19 cellular contexts compared by ENCODE assay signal in genomic region chr15:71678191-71678590, GRCh38.
DNase-seq lines count a peak whose midpoint lies in the region; ATAC-seq and TF ChIP-seq lines count a peak whose summit lies in the region.
"Had no signal": no experiment of that assay in that cellular context is flagged by ENCODE, and none has a peak within 500 bp of the region (broad histone marks: within the 10 kb centered on the region; RNA-seq: fewer than 3 reads in every experiment).

No MANE protein-coding gene starts in this region.

- no peak for TF ChIP-seq CTCF in GM10266 (IDR thresholded peaks at IDR 0.05; ENCODE audit: control insufficient read depth, insufficient read depth, low read depth, missing control alignments)

- no peak overlapping the region for H2AK5ac ChIP-seq in mesendoderm (ENCODE audit: low read length)

- H3K79me2 ChIP-seq in mesendoderm (ENCODE audit: control insufficient read depth, insufficient read depth, low read length), result no peaks in the 10 kb centered on the region

- H3K9me3 ChIP-seq in SJCRH30 (replicated peaks), result no peaks in the 10 kb centered on the region

- no peak overlapping the region for H3K56ac ChIP-seq in mesendoderm (ENCODE audit: low read length)

- H2BK5ac ChIP-seq in mesendoderm (ENCODE audit: low read length), result no peak overlapping the region

- no peak overlapping the region for H3K18ac ChIP-seq in mesendoderm (ENCODE audit: low read length)

- no peaks in the 10 kb centered on the region for H3K36me3 ChIP-seq in SJCRH30
- H3K36me3 ChIP-seq in mesendoderm (ENCODE audit: control insufficient read depth, insufficient read depth, low read length), result no peaks in the 10 kb centered on the region

- no peaks in the 10 kb centered on the region for H3K79me1 ChIP-seq in mesendoderm (ENCODE audit: low read length)

- no peak overlapping the region for H2BK15ac ChIP-seq in mesendoderm (replicated peaks; ENCODE audit: low read depth)

- DNase-seq in AG20443 (ENCODE audit: low spot score) (peak; percentile 16), GM10266 (ENCODE audit: extremely low spot score) (peak; percentile 11), SJCRH30 (peak in 1 of 2 experiments; percentile 63), mesendoderm (peak; percentile 27), NCI-H2029 (lab: John Stamatoyannopoulos, UW) (no peak), dermis blood vessel endothelial cell (no peak)
- DNase-seq: activated CD8-positive, alpha-beta T cell treated with anti-CD3 and anti-CD28 coated beads, Interleukin-2, amount 10 ng/mL, durations not matched to agents 7 days and 5 days; activated T-cell treated with anti-CD3 and anti-CD28 coated beads, Interleukin-2, amount 50 U/mL, for 48 hours; erythroblast; NCI-H1694 treated with DMSO at 0.1 percent for 48 hours; NCI-H510A; SHP77; stimulated activated naive CD4-positive, alpha-beta T cell treated with Interleukin-2 at 50 U/mL for 16 hours; T-helper 17 cell; trophoblast cell had no signal

- H3K9ac ChIP-seq in mesendoderm (ENCODE audit: low read length), result no peak overlapping the region

- H4K5ac ChIP-seq in mesendoderm (ENCODE audit: low read length), result no peak overlapping the region

- no CpG with 5 or more reads among the region's 2 CpGs for WGBS in mesendoderm (ENCODE audit: extremely low coverage, insufficient coverage, low lambda C conversion rate)

- no peak overlapping the region for H4K8ac ChIP-seq in mesendoderm (ENCODE audit: low read depth, low read length)

- ATAC-seq in GM19328 (IDR thresholded peaks at IDR 0.05; ENCODE audit: unreplicated experiment), result no peak
- ATAC-seq in GM21576 (IDR thresholded peaks at IDR 0.05; ENCODE audit: unreplicated experiment), result no peak
- ATAC-seq: activated CD8-positive, alpha-beta T cell treated with anti-CD3 and anti-CD28 coated beads, Interleukin-2, amount 10 ng/mL, durations not matched to agents 7 days and 5 days; activated naive CD4-positive, alpha-beta T cell treated with anti-CD3 and anti-CD28 coated beads, Interleukin-2, amount 50 U/mL, for 72 hours; T-helper 17 cell had no signal

- peak overlapping the region; percentile 86 for H3K27ac ChIP-seq in SJCRH30
- peak overlapping the region; percentile 37 for H3K27ac ChIP-seq in mesendoderm (ENCODE audit: low read depth, low read length)
- H3K27ac ChIP-seq: HL-60 had no signal

- H3K4me3 ChIP-seq in SJCRH30 (no peak overlapping the region), mesendoderm (ENCODE audit: low read length) (no peak overlapping the region)

- H3K4me1 ChIP-seq in SJCRH30, result peaks cover 45% of the 10 kb centered on the region
- H3K4me1 ChIP-seq in mesendoderm (ENCODE audit: control insufficient read depth, low read depth, low read length), result peaks cover 4% of the 10 kb centered on the region

- no peak overlapping the region for H3K23ac ChIP-seq in mesendoderm (ENCODE audit: low read length)

- H3K4ac ChIP-seq in mesendoderm (ENCODE audit: low read depth, low read length), result peak overlapping the region; percentile 49

- no peak overlapping the region for H2BK120ac ChIP-seq in mesendoderm (ENCODE audit: low read depth, low read length)

- H3K27me3 ChIP-seq in SJCRH30, result no peaks in the 10 kb centered on the region
- H3K27me3 ChIP-seq in mesendoderm (ENCODE audit: insufficient read depth, low read length, poor library complexity), result no peaks in the 10 kb centered on the region

- no peak overlapping the region for H3K4me2 ChIP-seq in mesendoderm (ENCODE audit: low read length)

Comparison
In these comparisons a context has a peak if more than half of its experiments do, and no peak if none do; other contexts are left out.
1. DNase-seq: peak in AG20443 (single experiment), GM10266 (single experiment) and mesendoderm (single experiment); none in NCI-H2029 (single experiment) and dermis blood vessel endothelial cell (single experiment).